Comparison of ENCODE assay signal across 8 cellular contexts in the genomic region with DNA sequence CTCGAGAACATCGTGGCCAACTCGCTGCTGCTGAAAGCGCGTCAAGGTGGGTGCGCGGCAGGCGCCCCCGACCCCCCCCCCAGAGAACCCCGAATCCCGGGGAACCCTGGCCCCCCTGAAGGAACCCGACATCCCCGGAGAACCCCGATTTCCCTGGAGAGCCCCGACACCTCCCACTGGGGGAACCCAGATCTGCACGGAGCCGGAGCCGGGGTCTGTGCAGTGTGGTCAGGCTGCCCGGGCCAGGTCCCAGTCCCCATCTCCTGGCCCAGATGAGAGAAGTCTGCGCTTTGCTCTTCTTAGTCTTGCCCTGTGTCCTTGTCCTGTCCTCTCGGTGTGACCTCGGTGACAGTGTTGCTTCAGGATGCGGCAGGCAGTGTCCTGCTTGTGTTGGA. TPM values are rescaled to one million over a fixed set of nuclear protein-coding genes. Genes with fewer than 3 reads are reported as not detected.
DNase-seq lines count a peak whose midpoint lies in the region; ATAC-seq, FAIRE-seq and TF ChIP-seq lines count a peak whose summit lies in the region.

No MANE protein-coding gene starts in this region.

- H3K27ac ChIP-seq in CD8-positive, alpha-beta T cell (ENCODE audit: low read depth, low read length), result no peak overlapping the region
- no peak overlapping the region for H3K27ac ChIP-seq in OCI-LY1 (ENCODE audit: low read depth, low read length, poor library complexity, severe bottlenecking)

- H3K4me3 ChIP-seq in CD8-positive, alpha-beta T cell (ENCODE audit: low read depth, low read length), result peak overlapping the region; percentile 82
- H3K4me3 ChIP-seq in OCI-LY1 (ENCODE audit: low read depth, low read length, poor library complexity, severe bottlenecking), result peak overlapping the region; percentile 86

- H3F3A ChIP-seq in OCI-LY1 (ENCODE audit: insufficient read depth, low read length), result no peaks in the 10 kb centered on the region

- peaks cover 4% of the 10 kb centered on the region for H3K36me3 Mint-ChIP-seq in CD8-positive, alpha-beta T cell
- peaks cover 5% of the 10 kb centered on the region for H3K36me3 Mint-ChIP-seq in endothelial cell (ENCODE audit: low read depth, unreplicated experiment)
- H3K36me3 Mint-ChIP-seq in natural killer cell treated with Interleukin-12 subunit alpha and Interleukin-12 subunit beta and Interleukin-15 and Interleukin-18, amount 100 ng/mL, for 72 hours, result no peaks in the 10 kb centered on the region

- no peaks in the 10 kb centered on the region for H3K9me3 Mint-ChIP-seq in CD8-positive, alpha-beta T cell
- no peaks in the 10 kb centered on the region for H3K9me3 Mint-ChIP-seq in endothelial cell (ENCODE audit: unreplicated experiment)
- H3K9me3 Mint-ChIP-seq in natural killer cell treated with Interleukin-12 subunit alpha and Interleukin-12 subunit beta and Interleukin-15 and Interleukin-18, amount 100 ng/mL, for 72 hours, result no peaks in the 10 kb centered on the region

- FAIRE-seq in HTR-8/SVneo (lab: Jason Lieb, UNC), result no peak

- no peaks in the 10 kb centered on the region for H3K36me3 ChIP-seq in CD8-positive, alpha-beta T cell (ENCODE audit: insufficient read depth, low read length)
- peaks cover 4% of the 10 kb centered on the region; the same call in 1 of the 2 replicates for H3K36me3 ChIP-seq in OCI-LY1 (ENCODE audit: insufficient read depth, low read length)

- peaks cover 23% of the 10 kb centered on the region for H3K4me1 ChIP-seq in CD8-positive, alpha-beta T cell (ENCODE audit: insufficient read depth, low read length)
- peaks cover 14% of the 10 kb centered on the region for H3K4me1 ChIP-seq in OCI-LY1 (ENCODE audit: insufficient read depth, low read length, severe bottlenecking)

- H3K4me1 Mint-ChIP-seq in CD8-positive, alpha-beta T cell (ENCODE audit: low read depth), result peaks cover 37% of the 10 kb centered on the region
- H3K4me1 Mint-ChIP-seq in endothelial cell (ENCODE audit: unreplicated experiment), result peaks cover 26% of the 10 kb centered on the region
- peaks cover 25 to 32% of the 10 kb centered on the region in 2 donors for H3K4me1 Mint-ChIP-seq in natural killer cell treated with Interleukin-12 subunit alpha and Interleukin-12 subunit beta and Interleukin-15 and Interleukin-18, amount 100 ng/mL, for 72 hours (ENCODE audit: low read depth in 2 of 2)

- intact Hi-C loops in CD8-positive, alpha-beta T cell (cut with DNase I, micrococcal nuclease), result loop anchor here (5.0 to 10.0 kb wide), 8 partner anchors 73 to 1249 kb away; partner anchors contain the start of genes LETM1 (in 2 of the 2), ADD1 (in 1 of the 2), CFAP99 (in 1 of the 2) and HAUS3 (in 1 of the 2)

- H3K9me2 ChIP-seq in OCI-LY1 (ENCODE audit: low read depth, low read length), result no peaks in the 10 kb centered on the region

- peak overlapping the region; percentile 92 for H3K4me2 ChIP-seq in OCI-LY1 (ENCODE audit: low read length)

- TF ChIP-seq CTCF in CD8-positive, alpha-beta T cell (IDR thresholded peaks at IDR 0.05), result no peak
- TF ChIP-seq CTCF in OCI-LY1 (IDR thresholded peaks at IDR 0.05; ENCODE audit: low read length) (no peak), endothelial cell (IDR thresholded peaks at IDR 0.05; ENCODE audit: unreplicated experiment) (no peak)

- H3K79me2 ChIP-seq in OCI-LY1 (ENCODE audit: insufficient read depth, low read length), result peaks cover 14% of the 10 kb centered on the region

- no peaks in the 10 kb centered on the region for H3K9me3 ChIP-seq in CD8-positive, alpha-beta T cell (ENCODE audit: low read length)
- no peaks in the 10 kb centered on the region for H3K9me3 ChIP-seq in OCI-LY1 (ENCODE audit: low read length)

- no peaks in the 10 kb centered on the region for H4K20me1 ChIP-seq in OCI-LY1 (ENCODE audit: insufficient read depth, low read length)

- peak overlapping the region; percentile 78 for H3K4me3 Mint-ChIP-seq in CD8-positive, alpha-beta T cell
- H3K4me3 Mint-ChIP-seq in endothelial cell (ENCODE audit: unreplicated experiment), result peak overlapping the region; percentile 96
- H3K4me3 Mint-ChIP-seq in natural killer cell treated with Interleukin-12 subunit alpha and Interleukin-12 subunit beta and Interleukin-15 and Interleukin-18, amount 100 ng/mL, for 72 hours, result peak overlapping the region; percentile 87

- no peak for DNase-seq in CD8-positive, alpha-beta T cell
- DNase-seq in endothelial cell (ENCODE audit: low spot score), result no peak
- no peak for DNase-seq in natural killer cell treated with Interleukin-12 subunit alpha and Interleukin-12 subunit beta and Interleukin-15 and Interleukin-18, amount 100 ng/mL, for 72 hours (ENCODE audit: low spot score)
- no peak for DNase-seq in middle frontal gyrus (ENCODE audit: extremely low spot score, low spot score)
- DNase-seq in NOMO-1 (lab: John Stamatoyannopoulos, UW; ENCODE audit: unreplicated experiment in 2 of 2), result no peak
- no peak for DNase-seq in HTR-8/SVneo (ENCODE audit: insufficient read length, low spot score)

- no peaks in the 10 kb centered on the region for H3K27me3 Mint-ChIP-seq in CD8-positive, alpha-beta T cell (ENCODE audit: low read depth)
- peaks cover 8% of the 10 kb centered on the region for H3K27me3 Mint-ChIP-seq in endothelial cell (ENCODE audit: unreplicated experiment)
- no peaks in the 10 kb centered on the region for H3K27me3 Mint-ChIP-seq in natural killer cell treated with Interleukin-12 subunit alpha and Interleukin-12 subunit beta and Interleukin-15 and Interleukin-18, amount 100 ng/mL, for 72 hours

- no peak overlapping the region for H2AFZ ChIP-seq in OCI-LY1 (ENCODE audit: low read length)

- POLR2A ChIA-PET in CD8-positive, alpha-beta T cell (lab: Charles Lee), result interaction anchor here (1.2 to 3.4 kb wide), 5 partner anchors 11 to 200 kb away, joined by 5 to 22 read pairs (median 6); no protein-coding TSS in a partner anchor

- ATAC-seq in CD8-positive, alpha-beta T cell, result no peak
- ATAC-seq in natural killer cell treated with Interleukin-12 subunit alpha and Interleukin-12 subunit beta and Interleukin-15 and Interleukin-18, amount 100 ng/mL, for 72 hours, result no peak
- no peak for ATAC-seq in GM21529 (IDR thresholded peaks at IDR 0.05; ENCODE audit: unreplicated experiment)

- CTCF ChIA-PET in CD8-positive, alpha-beta T cell (lab: Charles Lee), result interaction anchor here (1.4 kb wide), 1 partner anchor 14 kb away, joined by 8 read pairs; no protein-coding TSS in a partner anchor

- H3K27me3 ChIP-seq in CD8-positive, alpha-beta T cell (ENCODE audit: insufficient read depth, low read length), result no peaks in the 10 kb centered on the region
- H3K27me3 ChIP-seq in OCI-LY1 (ENCODE audit: insufficient read depth, low read length), result no peaks in the 10 kb centered on the region

- H3K9ac ChIP-seq in OCI-LY1 (ENCODE audit: low read length), result peak overlapping the region; percentile 64

- peak overlapping the region; percentile 72 for H3K27ac Mint-ChIP-seq in CD8-positive, alpha-beta T cell
- H3K27ac Mint-ChIP-seq in endothelial cell (ENCODE audit: unreplicated experiment), result peak overlapping the region; percentile 59
- H3K27ac Mint-ChIP-seq in natural killer cell treated with Interleukin-12 subunit alpha and Interleukin-12 subunit beta and Interleukin-15 and Interleukin-18, amount 100 ng/mL, for 72 hours, result peak overlapping the region; percentile 66 to 83

RNA-seq across cellular contexts. Expression of gene GRK4, which starts 0.7 kb away (rescaled TPM):
- total RNA-seq in CD8-positive, alpha-beta T cell, result 1 to 10 TPM; 1.2 to 1.3 TPM
- 5.9 TPM for total RNA-seq in endothelial cell (ENCODE audit: unreplicated experiment)
- total RNA-seq in natural killer cell treated with Interleukin-12 subunit alpha and Interleukin-12 subunit beta and Interleukin-15 and Interleukin-18, amount 100 ng/mL, for 72 hours, result 10 to 100 TPM in 1 of 2 donors, 1 to 10 TPM in 1; 8.0 to 12.1 TPM

RNA-seq across cellular contexts. Expression of gene NOP14, which starts 0.9 kb away (rescaled TPM):
- 10 to 100 TPM; 23.5 to 23.9 TPM for total RNA-seq in CD8-positive, alpha-beta T cell
- 22.9 TPM for total RNA-seq in endothelial cell (ENCODE audit: unreplicated experiment)
- 100 to 1,000 TPM in 1 of 2 donors, 10 to 100 TPM in 1; 91.5 to 136 TPM for total RNA-seq in natural killer cell treated with Interleukin-12 subunit alpha and Interleukin-12 subunit beta and Interleukin-15 and Interleukin-18, amount 100 ng/mL, for 72 hours
